3 cellular contexts compared by ENCODE assay signal in the genomic region with DNA sequence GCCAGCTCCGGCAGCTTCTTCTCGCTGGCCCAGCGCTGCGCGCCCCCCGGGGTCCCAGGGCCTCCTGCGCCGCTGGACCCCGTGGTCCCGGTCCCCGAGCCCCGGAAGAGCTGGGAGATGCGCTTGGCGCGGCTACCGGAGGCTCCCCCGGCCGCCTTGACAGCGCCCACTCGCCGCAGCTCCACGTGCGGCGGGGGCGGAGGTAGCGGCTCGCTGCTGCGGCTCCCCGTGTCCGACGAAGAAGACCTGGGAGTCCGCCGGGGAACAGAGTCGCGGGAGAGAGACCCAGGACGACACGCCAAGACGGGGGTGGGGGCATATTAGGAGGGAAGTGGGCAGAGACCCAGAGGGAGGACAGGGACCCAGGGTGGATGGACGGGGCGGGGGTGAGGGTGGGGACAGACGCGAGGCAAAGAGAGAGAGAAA.
A peak's percentile ranks its signal among the peaks of the same experiment; 100 is the strongest.
TF ChIP-seq lines count a peak whose summit lies in the region.

No MANE protein-coding gene starts in this region.

TF ChIP-seq in SK-N-SH, 30 proteins besides CTCF, POLR2A, EP300 and RAD21:
- TF ChIP-seq NRF1 (IDR thresholded peaks at IDR 0.05; ENCODE audit: low read depth, low read length): no peak
- TF ChIP-seq FOSL2 (IDR thresholded peaks at IDR 0.05; ENCODE audit: borderline replicate concordance, low read depth): no peak
- peak; percentile 39 for TF ChIP-seq MXI1 (IDR thresholded peaks at IDR 0.05; ENCODE audit: low read depth, low read length)
- no peak for TF ChIP-seq EZH2phosphoT487 (IDR thresholded peaks at IDR 0.05; ENCODE audit: borderline replicate concordance, low read depth)
- TF ChIP-seq YY1 (IDR thresholded peaks at IDR 0.05; ENCODE audit: low read depth): no peak
- TF ChIP-seq POLR2AphosphoS5 (IDR thresholded peaks at IDR 0.05; ENCODE audit: low read depth, low read length): no peak
TF ChIP-seq in SK-N-SH: peak in this region for 1.

TF ChIP-seq in SK-N-SH treated with all-trans-retinoic acid at 6 μM for 48 hours, 23 proteins besides CTCF, POLR2A, EP300 and RAD21:
- no peak for TF ChIP-seq ZFP3 (CRISPR knock-in tag; IDR thresholded peaks at IDR 0.05)
- TF ChIP-seq ZNF70 (CRISPR knock-in tag; IDR thresholded peaks at IDR 0.05): no peak
- no peak for TF ChIP-seq SNAI2 (CRISPR knock-in tag; IDR thresholded peaks at IDR 0.05)
- no peak for TF ChIP-seq CSDC2 (CRISPR knock-in tag; IDR thresholded peaks at IDR 0.05)
- no peak for TF ChIP-seq ZNF8 (CRISPR knock-in tag; IDR thresholded peaks at IDR 0.05)
- no peak for TF ChIP-seq ARNTL (CRISPR knock-in tag; IDR thresholded peaks at IDR 0.05; ENCODE audit: borderline replicate concordance, low read depth)
- TF ChIP-seq ZC3H10 (CRISPR knock-in tag; IDR thresholded peaks at IDR 0.05): no peak
- TF ChIP-seq ZFP30 (CRISPR knock-in tag; IDR thresholded peaks at IDR 0.05): no peak
- TF ChIP-seq, protein P1, sequence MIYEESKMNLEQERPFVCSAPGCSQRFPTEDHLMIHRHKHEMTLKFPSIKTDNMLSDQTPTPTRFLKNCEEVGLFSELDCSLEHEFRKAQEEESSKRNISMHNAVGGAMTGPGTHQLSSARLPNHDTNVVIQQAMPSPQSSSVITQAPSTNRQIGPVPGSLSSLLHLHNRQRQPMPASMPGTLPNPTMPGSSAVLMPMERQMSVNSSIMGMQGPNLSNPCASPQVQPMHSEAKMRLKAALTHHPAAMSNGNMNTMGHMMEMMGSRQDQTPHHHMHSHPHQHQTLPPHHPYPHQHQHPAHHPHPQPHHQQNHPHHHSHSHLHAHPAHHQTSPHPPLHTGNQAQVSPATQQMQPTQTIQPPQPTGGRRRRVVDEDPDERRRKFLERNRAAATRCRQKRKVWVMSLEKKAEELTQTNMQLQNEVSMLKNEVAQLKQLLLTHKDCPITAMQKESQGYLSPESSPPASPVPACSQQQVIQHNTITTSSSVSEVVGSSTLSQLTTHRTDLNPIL (CRISPR knock-in tag; IDR thresholded peaks at IDR 0.05; ENCODE audit: low read depth): no peak
- TF ChIP-seq ESRRG (CRISPR knock-in tag; IDR thresholded peaks at IDR 0.05): no peak
- TF ChIP-seq, protein P2, sequence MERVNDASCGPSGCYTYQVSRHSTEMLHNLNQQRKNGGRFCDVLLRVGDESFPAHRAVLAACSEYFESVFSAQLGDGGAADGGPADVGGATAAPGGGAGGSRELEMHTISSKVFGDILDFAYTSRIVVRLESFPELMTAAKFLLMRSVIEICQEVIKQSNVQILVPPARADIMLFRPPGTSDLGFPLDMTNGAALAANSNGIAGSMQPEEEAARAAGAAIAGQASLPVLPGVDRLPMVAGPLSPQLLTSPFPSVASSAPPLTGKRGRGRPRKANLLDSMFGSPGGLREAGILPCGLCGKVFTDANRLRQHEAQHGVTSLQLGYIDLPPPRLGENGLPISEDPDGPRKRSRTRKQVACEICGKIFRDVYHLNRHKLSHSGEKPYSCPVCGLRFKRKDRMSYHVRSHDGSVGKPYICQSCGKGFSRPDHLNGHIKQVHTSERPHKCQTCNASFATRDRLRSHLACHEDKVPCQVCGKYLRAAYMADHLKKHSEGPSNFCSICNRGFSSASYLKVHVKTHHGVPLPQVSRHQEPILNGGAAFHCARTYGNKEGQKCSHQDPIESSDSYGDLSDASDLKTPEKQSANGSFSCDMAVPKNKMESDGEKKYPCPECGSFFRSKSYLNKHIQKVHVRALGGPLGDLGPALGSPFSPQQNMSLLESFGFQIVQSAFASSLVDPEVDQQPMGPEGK (CRISPR knock-in tag; IDR thresholded peaks at IDR 0.05; ENCODE audit: borderline replicate concordance): no peak
TF ChIP-seq in SK-N-SH treated with all-trans-retinoic acid at 6 μM for 48 hours: peak in this region for 0.

TF ChIP-seq in HepG2, 621 proteins besides CTCF, POLR2A, EP300 and RAD21:
- TF ChIP-seq NFYB (CRISPR knock-in tag; IDR thresholded peaks at IDR 0.05) (no peak), ZNF598 (CRISPR knock-in tag; IDR thresholded peaks at IDR 0.05; ENCODE audit: borderline replicate concordance) (no peak), ZNF235 (CRISPR knock-in tag; IDR thresholded peaks at IDR 0.05; ENCODE audit: borderline replicate concordance) (no peak), ZMYM2 (CRISPR knock-in tag; IDR thresholded peaks at IDR 0.05) (no peak), TRIM24 (CRISPR knock-in tag; IDR thresholded peaks at IDR 0.05) (no peak), ZNF136 (CRISPR knock-in tag; IDR thresholded peaks at IDR 0.05; ENCODE audit: low read depth) (no peak), MEIS1 (CRISPR knock-in tag; IDR thresholded peaks at IDR 0.05; ENCODE audit: borderline replicate concordance) (no peak), ZNF644 (CRISPR knock-in tag; IDR thresholded peaks at IDR 0.05; ENCODE audit: low read depth) (no peak), U2AF2 (IDR thresholded peaks at IDR 0.05; ENCODE audit: low read depth, low read length) (no peak), TCF7 (IDR thresholded peaks at IDR 0.05; ENCODE audit: low read depth) (no peak), MTA1 (CRISPR knock-in tag; IDR thresholded peaks at IDR 0.05; ENCODE audit: borderline replicate concordance) (no peak), RAD51 (IDR thresholded peaks at IDR 0.05; ENCODE audit: borderline replicate concordance) (no peak)
- TF ChIP-seq, protein P3, sequence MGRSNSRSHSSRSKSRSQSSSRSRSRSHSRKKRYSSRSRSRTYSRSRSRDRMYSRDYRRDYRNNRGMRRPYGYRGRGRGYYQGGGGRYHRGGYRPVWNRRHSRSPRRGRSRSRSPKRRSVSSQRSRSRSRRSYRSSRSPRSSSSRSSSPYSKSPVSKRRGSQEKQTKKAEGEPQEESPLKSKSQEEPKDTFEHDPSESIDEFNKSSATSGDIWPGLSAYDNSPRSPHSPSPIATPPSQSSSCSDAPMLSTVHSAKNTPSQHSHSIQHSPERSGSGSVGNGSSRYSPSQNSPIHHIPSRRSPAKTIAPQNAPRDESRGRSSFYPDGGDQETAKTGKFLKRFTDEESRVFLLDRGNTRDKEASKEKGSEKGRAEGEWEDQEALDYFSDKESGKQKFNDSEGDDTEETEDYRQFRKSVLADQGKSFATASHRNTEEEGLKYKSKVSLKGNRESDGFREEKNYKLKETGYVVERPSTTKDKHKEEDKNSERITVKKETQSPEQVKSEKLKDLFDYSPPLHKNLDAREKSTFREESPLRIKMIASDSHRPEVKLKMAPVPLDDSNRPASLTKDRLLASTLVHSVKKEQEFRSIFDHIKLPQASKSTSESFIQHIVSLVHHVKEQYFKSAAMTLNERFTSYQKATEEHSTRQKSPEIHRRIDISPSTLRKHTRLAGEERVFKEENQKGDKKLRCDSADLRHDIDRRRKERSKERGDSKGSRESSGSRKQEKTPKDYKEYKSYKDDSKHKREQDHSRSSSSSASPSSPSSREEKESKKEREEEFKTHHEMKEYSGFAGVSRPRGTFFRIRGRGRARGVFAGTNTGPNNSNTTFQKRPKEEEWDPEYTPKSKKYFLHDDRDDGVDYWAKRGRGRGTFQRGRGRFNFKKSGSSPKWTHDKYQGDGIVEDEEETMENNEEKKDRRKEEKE (IDR thresholded peaks at IDR 0.05): no peak
- TF ChIP-seq, protein P4, sequence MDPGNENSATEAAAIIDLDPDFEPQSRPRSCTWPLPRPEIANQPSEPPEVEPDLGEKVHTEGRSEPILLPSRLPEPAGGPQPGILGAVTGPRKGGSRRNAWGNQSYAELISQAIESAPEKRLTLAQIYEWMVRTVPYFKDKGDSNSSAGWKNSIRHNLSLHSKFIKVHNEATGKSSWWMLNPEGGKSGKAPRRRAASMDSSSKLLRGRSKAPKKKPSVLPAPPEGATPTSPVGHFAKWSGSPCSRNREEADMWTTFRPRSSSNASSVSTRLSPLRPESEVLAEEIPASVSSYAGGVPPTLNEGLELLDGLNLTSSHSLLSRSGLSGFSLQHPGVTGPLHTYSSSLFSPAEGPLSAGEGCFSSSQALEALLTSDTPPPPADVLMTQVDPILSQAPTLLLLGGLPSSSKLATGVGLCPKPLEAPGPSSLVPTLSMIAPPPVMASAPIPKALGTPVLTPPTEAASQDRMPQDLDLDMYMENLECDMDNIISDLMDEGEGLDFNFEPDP (CRISPR knock-in tag; conservative IDR thresholded peaks at IDR 0.05): no peak
- TF ChIP-seq, protein P5, sequence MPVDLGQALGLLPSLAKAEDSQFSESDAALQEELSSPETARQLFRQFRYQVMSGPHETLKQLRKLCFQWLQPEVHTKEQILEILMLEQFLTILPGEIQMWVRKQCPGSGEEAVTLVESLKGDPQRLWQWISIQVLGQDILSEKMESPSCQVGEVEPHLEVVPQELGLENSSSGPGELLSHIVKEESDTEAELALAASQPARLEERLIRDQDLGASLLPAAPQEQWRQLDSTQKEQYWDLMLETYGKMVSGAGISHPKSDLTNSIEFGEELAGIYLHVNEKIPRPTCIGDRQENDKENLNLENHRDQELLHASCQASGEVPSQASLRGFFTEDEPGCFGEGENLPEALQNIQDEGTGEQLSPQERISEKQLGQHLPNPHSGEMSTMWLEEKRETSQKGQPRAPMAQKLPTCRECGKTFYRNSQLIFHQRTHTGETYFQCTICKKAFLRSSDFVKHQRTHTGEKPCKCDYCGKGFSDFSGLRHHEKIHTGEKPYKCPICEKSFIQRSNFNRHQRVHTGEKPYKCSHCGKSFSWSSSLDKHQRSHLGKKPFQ (CRISPR knock-in tag; IDR thresholded peaks at IDR 0.05; ENCODE audit: insufficient replicate concordance): no peak
- TF ChIP-seq, protein P6, sequence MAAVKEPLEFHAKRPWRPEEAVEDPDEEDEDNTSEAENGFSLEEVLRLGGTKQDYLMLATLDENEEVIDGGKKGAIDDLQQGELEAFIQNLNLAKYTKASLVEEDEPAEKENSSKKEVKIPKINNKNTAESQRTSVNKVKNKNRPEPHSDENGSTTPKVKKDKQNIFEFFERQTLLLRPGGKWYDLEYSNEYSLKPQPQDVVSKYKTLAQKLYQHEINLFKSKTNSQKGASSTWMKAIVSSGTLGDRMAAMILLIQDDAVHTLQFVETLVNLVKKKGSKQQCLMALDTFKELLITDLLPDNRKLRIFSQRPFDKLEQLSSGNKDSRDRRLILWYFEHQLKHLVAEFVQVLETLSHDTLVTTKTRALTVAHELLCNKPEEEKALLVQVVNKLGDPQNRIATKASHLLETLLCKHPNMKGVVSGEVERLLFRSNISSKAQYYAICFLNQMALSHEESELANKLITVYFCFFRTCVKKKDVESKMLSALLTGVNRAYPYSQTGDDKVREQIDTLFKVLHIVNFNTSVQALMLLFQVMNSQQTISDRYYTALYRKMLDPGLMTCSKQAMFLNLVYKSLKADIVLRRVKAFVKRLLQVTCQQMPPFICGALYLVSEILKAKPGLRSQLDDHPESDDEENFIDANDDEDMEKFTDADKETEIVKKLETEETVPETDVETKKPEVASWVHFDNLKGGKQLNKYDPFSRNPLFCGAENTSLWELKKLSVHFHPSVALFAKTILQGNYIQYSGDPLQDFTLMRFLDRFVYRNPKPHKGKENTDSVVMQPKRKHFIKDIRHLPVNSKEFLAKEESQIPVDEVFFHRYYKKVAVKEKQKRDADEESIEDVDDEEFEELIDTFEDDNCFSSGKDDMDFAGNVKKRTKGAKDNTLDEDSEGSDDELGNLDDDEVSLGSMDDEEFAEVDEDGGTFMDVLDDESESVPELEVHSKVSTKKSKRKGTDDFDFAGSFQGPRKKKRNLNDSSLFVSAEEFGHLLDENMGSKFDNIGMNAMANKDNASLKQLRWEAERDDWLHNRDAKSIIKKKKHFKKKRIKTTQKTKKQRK (IDR thresholded peaks at IDR 0.05; ENCODE audit: low read length): no peak
- TF ChIP-seq, protein P7, sequence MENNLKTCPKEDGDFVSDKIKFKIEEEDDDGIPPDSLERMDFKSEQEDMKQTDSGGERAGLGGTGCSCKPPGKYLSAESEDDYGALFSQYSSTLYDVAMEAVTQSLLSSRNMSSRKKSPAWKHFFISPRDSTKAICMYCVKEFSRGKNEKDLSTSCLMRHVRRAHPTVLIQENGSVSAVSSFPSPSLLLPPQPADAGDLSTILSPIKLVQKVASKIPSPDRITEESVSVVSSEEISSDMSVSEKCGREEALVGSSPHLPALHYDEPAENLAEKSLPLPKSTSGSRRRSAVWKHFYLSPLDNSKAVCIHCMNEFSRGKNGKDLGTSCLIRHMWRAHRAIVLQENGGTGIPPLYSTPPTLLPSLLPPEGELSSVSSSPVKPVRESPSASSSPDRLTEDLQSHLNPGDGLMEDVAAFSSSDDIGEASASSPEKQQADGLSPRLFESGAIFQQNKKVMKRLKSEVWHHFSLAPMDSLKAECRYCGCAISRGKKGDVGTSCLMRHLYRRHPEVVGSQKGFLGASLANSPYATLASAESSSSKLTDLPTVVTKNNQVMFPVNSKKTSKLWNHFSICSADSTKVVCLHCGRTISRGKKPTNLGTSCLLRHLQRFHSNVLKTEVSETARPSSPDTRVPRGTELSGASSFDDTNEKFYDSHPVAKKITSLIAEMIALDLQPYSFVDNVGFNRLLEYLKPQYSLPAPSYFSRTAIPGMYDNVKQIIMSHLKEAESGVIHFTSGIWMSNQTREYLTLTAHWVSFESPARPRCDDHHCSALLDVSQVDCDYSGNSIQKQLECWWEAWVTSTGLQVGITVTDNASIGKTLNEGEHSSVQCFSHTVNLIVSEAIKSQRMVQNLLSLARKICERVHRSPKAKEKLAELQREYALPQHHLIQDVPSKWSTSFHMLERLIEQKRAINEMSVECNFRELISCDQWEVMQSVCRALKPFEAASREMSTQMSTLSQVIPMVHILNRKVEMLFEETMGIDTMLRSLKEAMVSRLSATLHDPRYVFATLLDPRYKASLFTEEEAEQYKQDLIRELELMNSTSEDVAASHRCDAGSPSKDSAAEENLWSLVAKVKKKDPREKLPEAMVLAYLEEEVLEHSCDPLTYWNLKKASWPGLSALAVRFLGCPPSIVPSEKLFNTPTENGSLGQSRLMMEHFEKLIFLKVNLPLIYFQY (CRISPR knock-in tag; IDR thresholded peaks at IDR 0.05; ENCODE audit: borderline replicate concordance): no peak
